Comparison of ENCODE assay signal across 12 cellular contexts in genomic region chr6:137277971-137278602, GRCh38. TPM values are rescaled to one million over a fixed set of nuclear protein-coding genes. Genes with fewer than 3 reads are reported as not detected.
DNase-seq lines count a peak whose midpoint lies in the region; ATAC-seq, FAIRE-seq and TF ChIP-seq lines count a peak whose summit lies in the region.
"Had no signal": no experiment of that assay in that cellular context is flagged by ENCODE, and none has a peak within 500 bp of the region (broad histone marks: within the 10 kb centered on the region; RNA-seq: fewer than 3 reads in every experiment).

No MANE protein-coding gene starts in this region.

- no peaks in the 10 kb centered on the region for H3K79me2 ChIP-seq in astrocyte (ENCODE audit: insufficient read depth, low read length)

- no peak for TF ChIP-seq CTCF in astrocyte (IDR thresholded peaks at IDR 0.05; ENCODE audit: insufficient read depth, low read depth, low read length)
- no peak for TF ChIP-seq CTCF in colonic mucosa (IDR thresholded peaks at IDR 0.05)
- no peak for TF ChIP-seq CTCF in transverse colon (IDR thresholded peaks at IDR 0.05)

- in situ Hi-C loops in transverse colon (cut with MboI; ENCODE audit: low pct_ligation_motif_present in 1 of 4, low pct_unique_long_range_greater_than_20kb in 1 of 4, low sequenced_read_pairs in 3 of 4), result loop anchor here in 1 of 4 donors (25.0 kb wide), 1 partner anchor 359 kb away; no protein-coding TSS in a partner anchor

- H3K27me3 ChIP-seq in astrocyte (ENCODE audit: insufficient read depth, low read length) (peaks cover 3% of the 10 kb centered on the region), colonic mucosa (no peaks in the 10 kb centered on the region), transverse colon (no peaks in the 10 kb centered on the region)

- peak; percentile 79 for DNase-seq in AG08396 (ENCODE audit: low spot score)
- peak; percentile 64 for DNase-seq in HTR-8/SVneo (ENCODE audit: insufficient read length, low spot score)
- peak; percentile 72 for DNase-seq in astrocyte (ENCODE audit: low read depth)
- peak; percentile 42 for DNase-seq in iPS-NIHi11 (ENCODE audit: low spot score)
- DNase-seq in activated naive CD4-positive, alpha-beta T cell treated with anti-CD3 and anti-CD28 coated beads, Interleukin-2, amount 50 U/mL, for 16 hours, result no peak
- DNase-seq in colonic mucosa, result no peak
- no peak for DNase-seq in transverse colon
- DNase-seq: CD4-positive, CD25-positive, alpha-beta regulatory T cell; NCI-H2029 treated with DMSO at 0.1 percent for 48 hours; stimulated activated CD4-positive, alpha-beta T cell treated with anti-CD3 and anti-CD28 coated beads, Interleukin-2, amount 100 ng/mL, for 48 hours had no signal

- H3K27ac ChIP-seq in astrocyte (ENCODE audit: low read depth, low read length) (no peak overlapping the region), colonic mucosa (no peak overlapping the region), transverse colon (no peak overlapping the region)

- no peak overlapping the region for H3K4me3 Mint-ChIP-seq in astrocyte (ENCODE audit: unreplicated experiment)
- H3K4me3 Mint-ChIP-seq: CD4-positive, CD25-positive, alpha-beta regulatory T cell; nephron had no signal

- 51 to 53% methylated on average over 14 of the region's 14 CpGs for WGBS in transverse colon (ENCODE audit: low coverage in 1 of 2), 2 donors

- no peak for TF ChIP-seq POLR2A in transverse colon (IDR thresholded peaks at IDR 0.05)

- H3K36me3 ChIP-seq in astrocyte (ENCODE audit: insufficient read depth, low read length) (no peaks in the 10 kb centered on the region), colonic mucosa (no peaks in the 10 kb centered on the region), transverse colon (no peaks in the 10 kb centered on the region)

- H4K20me1 ChIP-seq in astrocyte (ENCODE audit: insufficient read depth, low read length), result no peaks in the 10 kb centered on the region

- no peak for ATAC-seq in HG02623 (IDR thresholded peaks at IDR 0.05; ENCODE audit: unreplicated experiment)

- H3K9ac ChIP-seq in astrocyte (ENCODE audit: low read length), result peak overlapping the region; percentile 34
- H3K9ac ChIP-seq in colonic mucosa (ENCODE audit: low read depth in 2 of 2, low read length in 2 of 2), result no peak overlapping the region

- H3K4me1 ChIP-seq in astrocyte (ENCODE audit: insufficient read depth, low read length), result peaks cover 8% of the 10 kb centered on the region
- H3K4me1 ChIP-seq in colonic mucosa, result no peaks in the 10 kb centered on the region
- H3K4me1 ChIP-seq in transverse colon, result no peaks in the 10 kb centered on the region

- peaks cover 21% of the 10 kb centered on the region for H3K4me1 Mint-ChIP-seq in astrocyte (ENCODE audit: low read depth, unreplicated experiment)
- H3K4me1 Mint-ChIP-seq: CD4-positive, CD25-positive, alpha-beta regulatory T cell; nephron had no signal

- peaks cover 2% of the 10 kb centered on the region for H3K27me3 Mint-ChIP-seq in astrocyte (ENCODE audit: low read depth, unreplicated experiment)

- FAIRE-seq in HTR-8/SVneo (lab: Jason Lieb, UNC) (peak; percentile 79), astrocyte (lab: Jason Lieb, UNC) (peak; percentile 90)

- peaks cover 3% of the 10 kb centered on the region for H3K9me3 Mint-ChIP-seq in astrocyte (ENCODE audit: unreplicated experiment)
- H3K9me3 Mint-ChIP-seq: nephron had no signal

- intact Hi-C loops in colonic mucosa (cut with DNase I), result no loop called here
- intact Hi-C loops in transverse colon (cut with DNase I; ENCODE audit: low total_unique reads), result no loop called here

- H2AFZ ChIP-seq in astrocyte (ENCODE audit: low read depth, low read length), result peak overlapping the region; percentile 2

- peak overlapping the region; percentile 98 for H3K27ac Mint-ChIP-seq in astrocyte (ENCODE audit: unreplicated experiment)
- H3K27ac Mint-ChIP-seq: CD4-positive, CD25-positive, alpha-beta regulatory T cell; nephron had no signal

- TF ChIP-seq EP300 in transverse colon (IDR thresholded peaks at IDR 0.05; ENCODE audit: low read depth), result no peak

- no peak overlapping the region for H3K4me3 ChIP-seq in astrocyte (ENCODE audit: insufficient read depth, low read depth, low read length)
- H3K4me3 ChIP-seq in colonic mucosa, result no peak overlapping the region
- no peak overlapping the region for H3K4me3 ChIP-seq in transverse colon

- peak overlapping the region; percentile 71 for H3K4me2 ChIP-seq in astrocyte (ENCODE audit: low read length)

- no peaks in the 10 kb centered on the region for H3K36me3 Mint-ChIP-seq in astrocyte (ENCODE audit: low read depth, unreplicated experiment)
- H3K36me3 Mint-ChIP-seq: CD4-positive, CD25-positive, alpha-beta regulatory T cell had no signal

- H3K9me3 ChIP-seq in astrocyte (ENCODE audit: insufficient read depth, low read depth, low read length) (no peaks in the 10 kb centered on the region), colonic mucosa (no peaks in the 10 kb centered on the region), transverse colon (no peaks in the 10 kb centered on the region)

RNA-seq across cellular contexts. Expression of gene IFNGR1, which starts 58.9 kb away (rescaled TPM):
- total RNA-seq in astrocyte (38.3 and 42.3 TPM in 2 replicates), colonic mucosa (100 to 1,000 TPM in 1 of 2 donors, 10 to 100 TPM in 1; 58.2 to 131 TPM), transverse colon (100 to 1,000 TPM in 2 of 4 donors, 10 to 100 TPM in 1, 1 to 10 TPM in 1; 7.0 to 116 (median 86.8) TPM)

Comparison
In these comparisons a context has a peak if more than half of its experiments do, and no peak if none do; other contexts are left out.
1. DNase-seq: peak in AG08396 (single experiment), HTR-8/SVneo (single experiment), astrocyte (single experiment) and iPS-NIHi11 (single experiment); none in activated naive CD4-positive, alpha-beta T cell treated with anti-CD3 and anti-CD28 coated beads, Interleukin-2, amount 50 U/mL, for 16 hours (single experiment), colonic mucosa (single experiment) and transverse colon (single experiment).